Comparison of ENCODE assay signal across 10 cellular contexts in the genomic region with DNA sequence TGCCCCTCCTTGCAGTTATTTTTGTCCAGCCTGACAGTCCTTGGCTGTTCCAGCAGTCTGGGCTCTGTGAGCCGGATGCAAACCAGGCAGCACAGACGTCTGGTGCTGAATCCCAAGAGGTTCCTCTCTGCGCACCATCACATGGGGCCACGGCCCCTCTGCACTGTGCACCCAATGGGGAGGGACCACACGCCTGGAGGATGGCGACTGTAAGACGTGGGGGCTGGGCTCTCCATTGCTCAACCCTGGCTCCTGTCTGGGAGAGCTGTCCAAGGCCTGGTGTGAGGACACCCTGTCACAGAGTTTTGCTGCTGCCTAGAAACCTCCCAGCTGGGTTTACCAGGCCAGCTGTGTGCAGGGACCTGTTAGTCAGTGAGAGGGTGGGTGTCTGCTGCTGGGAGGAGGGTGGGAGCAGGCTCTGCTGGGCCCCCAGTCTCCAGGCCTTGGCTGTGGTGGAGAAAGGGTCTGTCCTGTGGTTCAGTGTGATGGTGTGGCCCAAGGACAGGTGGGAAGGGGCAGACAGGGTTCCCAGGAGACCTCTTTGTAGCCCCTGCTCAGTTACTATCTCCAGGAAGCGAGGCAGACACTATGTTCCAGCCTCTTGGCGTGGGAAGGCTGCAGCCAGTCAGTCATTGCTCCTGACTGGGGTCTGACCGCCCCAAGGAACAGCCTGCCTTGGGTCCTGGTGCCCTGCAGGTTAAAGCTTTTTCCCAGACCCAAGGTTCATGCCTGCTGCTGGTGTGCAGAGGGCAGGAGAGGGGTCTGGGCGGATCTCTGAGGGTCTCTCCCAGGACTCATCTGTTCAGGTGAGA. TPM values are rescaled to one million over a fixed set of nuclear protein-coding genes. Genes with fewer than 3 reads are reported as not detected.
A peak's percentile ranks its signal among the peaks of the same experiment; 100 is the strongest.
DNase-seq lines count a peak whose midpoint lies in the region; ATAC-seq and TF ChIP-seq lines count a peak whose summit lies in the region.
"Had no signal": no experiment of that assay in that cellular context is flagged by ENCODE, and none has a peak within 500 bp of the region (broad histone marks: within the 10 kb centered on the region; RNA-seq: fewer than 3 reads in every experiment).

No MANE protein-coding gene starts in this region.

- H3K36me3 Mint-ChIP-seq in CD8-positive, alpha-beta T cell, result no peaks in the 10 kb centered on the region

- DNase-seq in AG20443 (ENCODE audit: low spot score), result peak; percentile 76
- peak; percentile 17 for DNase-seq in astrocyte of the spinal cord (ENCODE audit: low read depth, low spot score)
- DNase-seq in right cardiac atrium, result peak; percentile 92 to 96 (median 95)
- DNase-seq in pons (ENCODE audit: low spot score), result peak; percentile 63
- DNase-seq in CD8-positive, alpha-beta T cell, result no peak
- no peak for DNase-seq in GM10248 (ENCODE audit: extremely low spot score)
- DNase-seq in NCI-H2081 treated with DMSO at 0.1 percent for 48 hours (lab: John Stamatoyannopoulos, UW), result no peak
- DNase-seq: activated T-cell treated with anti-CD3 and anti-CD28 coated beads for 4 hours had no signal

- intact Hi-C loops in right cardiac atrium (cut with DNase I), result no loop called here
- intact Hi-C loops in CD8-positive, alpha-beta T cell (cut with DNase I, micrococcal nuclease), result no loop called here

- POLR2A ChIA-PET in CD8-positive, alpha-beta T cell (lab: Charles Lee), result no interaction called here
- POLR2A ChIA-PET in GM10248 (lab: Yijun Ruan, JAX), result no interaction called here

- CTCF ChIA-PET in CD8-positive, alpha-beta T cell (lab: Charles Lee), result interaction anchor here (0.9 to 1.8 kb wide), 3 partner anchors 20 to 27 kb away, joined by 3 to 5 read pairs (median 3); no protein-coding TSS in a partner anchor
- CTCF ChIA-PET in GM10248 (lab: Yijun Ruan, JAX), result interaction anchor here (0.8 to 1.9 kb wide), 3 partner anchors 9 to 19 kb away, joined by 5 to 6 read pairs (median 5); no protein-coding TSS in a partner anchor

- no peak overlapping the region for H3K27ac Mint-ChIP-seq in CD8-positive, alpha-beta T cell
- H3K27ac Mint-ChIP-seq: T-helper 1 cell treated with Interleukin-12 subunit alpha and Interleukin-12 subunit beta and Interleukin-4 antibody, amounts not matched to agents 30 μg/mL and 1 μg/mL, for 36 hours had no signal

- no peak for TF ChIP-seq CTCF in astrocyte of the spinal cord (IDR thresholded peaks at IDR 0.05; ENCODE audit: low read depth, low read length)
- TF ChIP-seq CTCF in CD8-positive, alpha-beta T cell (IDR thresholded peaks at IDR 0.05), result no peak
- TF ChIP-seq CTCF in GM10248 (IDR thresholded peaks at IDR 0.05; ENCODE audit: control extremely low read depth, extremely low read depth, low read depth, missing control alignments), result no peak

- peaks cover 18% of the 10 kb centered on the region for H3K27me3 Mint-ChIP-seq in CD8-positive, alpha-beta T cell (ENCODE audit: low read depth)

- H3K9me3 ChIP-seq in right cardiac atrium (ENCODE audit: control insufficient read depth, low read length), result no peaks in the 10 kb centered on the region
- H3K9me3 ChIP-seq in CD8-positive, alpha-beta T cell (ENCODE audit: low read length), result no peaks in the 10 kb centered on the region

- ATAC-seq in right cardiac atrium, result peak; percentile 91 to 94
- ATAC-seq in CD8-positive, alpha-beta T cell, result no peak
- ATAC-seq in GM21515 (IDR thresholded peaks at IDR 0.05; ENCODE audit: unreplicated experiment), result no peak

- no peaks in the 10 kb centered on the region for H3K36me3 ChIP-seq in CD8-positive, alpha-beta T cell (ENCODE audit: insufficient read depth, low read length)

- peaks cover 20% of the 10 kb centered on the region for H3K4me1 ChIP-seq in right cardiac atrium (ENCODE audit: control insufficient read depth, insufficient read depth, low read length)
- H3K4me1 ChIP-seq in CD8-positive, alpha-beta T cell (ENCODE audit: insufficient read depth, low read length), result no peaks in the 10 kb centered on the region

- H3K4me3 Mint-ChIP-seq in CD8-positive, alpha-beta T cell, result no peak overlapping the region
- H3K4me3 Mint-ChIP-seq: T-helper 1 cell treated with Interleukin-12 subunit alpha and Interleukin-12 subunit beta and Interleukin-4 antibody, amounts not matched to agents 30 μg/mL and 1 μg/mL, for 36 hours had no signal

- peak overlapping the region; percentile 80 for H3K27ac ChIP-seq in right cardiac atrium (ENCODE audit: low read length)
- no peak overlapping the region for H3K27ac ChIP-seq in CD8-positive, alpha-beta T cell (ENCODE audit: low read depth, low read length)

- no peaks in the 10 kb centered on the region for H3K9me3 Mint-ChIP-seq in CD8-positive, alpha-beta T cell
- H3K9me3 Mint-ChIP-seq: T-helper 1 cell treated with Interleukin-12 subunit alpha and Interleukin-12 subunit beta and Interleukin-4 antibody, amounts not matched to agents 30 μg/mL and 1 μg/mL, for 36 hours had no signal

- H3K4me3 ChIP-seq in astrocyte of the spinal cord (ENCODE audit: low read depth, low read length), result no peak overlapping the region
- H3K4me3 ChIP-seq in right cardiac atrium (ENCODE audit: low read length), result no peak overlapping the region
- no peak overlapping the region for H3K4me3 ChIP-seq in CD8-positive, alpha-beta T cell (ENCODE audit: low read depth, low read length)

- 37% methylated on average over 11 of the region's 11 CpGs for WGBS in right cardiac atrium

- no peaks in the 10 kb centered on the region for H3K27me3 ChIP-seq in right cardiac atrium (ENCODE audit: control insufficient read depth, insufficient read depth)
- H3K27me3 ChIP-seq in CD8-positive, alpha-beta T cell (ENCODE audit: insufficient read depth, low read length), result no peaks in the 10 kb centered on the region

- in situ Hi-C loops in astrocyte of the spinal cord (cut with HindIII; ENCODE audit: low sequenced_read_pairs), result no loop called here

- no peaks in the 10 kb centered on the region for H3K4me1 Mint-ChIP-seq in CD8-positive, alpha-beta T cell (ENCODE audit: low read depth)

RNA-seq across cellular contexts. Expression of a gene that starts 13.8 kb away (rescaled TPM):
- 10 to 100 TPM; 25.9 to 50.5 (median 32.8) TPM for total RNA-seq in right cardiac atrium
- 22.6 TPM for polyA plus RNA-seq in right cardiac atrium
- total RNA-seq in CD8-positive, alpha-beta T cell, result not detected

RNA-seq across cellular contexts. Expression of a gene that starts 46.2 kb away (rescaled TPM):
- 10 to 100 TPM; 18.2 to 44.8 (median 41.3) TPM for total RNA-seq in right cardiac atrium
- polyA plus RNA-seq in right cardiac atrium, result 5.7 TPM
- under 1 TPM; 0.31 to 0.68 TPM for total RNA-seq in CD8-positive, alpha-beta T cell

RNA-seq across cellular contexts. Expression of a gene that starts 49.1 kb away (rescaled TPM):
- total RNA-seq in right cardiac atrium, result 100 to 1,000 TPM; 267 to 489 (median 336) TPM
- polyA plus RNA-seq in right cardiac atrium, result 154 TPM
- total RNA-seq in CD8-positive, alpha-beta T cell, result 100 to 1,000 TPM; 418 to 455 TPM

Comparison
In these comparisons a context has a peak if more than half of its experiments do, and no peak if none do; other contexts are left out.
1. DNase-seq: peak in AG20443 (single experiment), astrocyte of the spinal cord (single experiment), right cardiac atrium (3 of 3) and pons (single experiment); none in CD8-positive, alpha-beta T cell (0 of 7), GM10248 (single experiment) and NCI-H2081 treated with DMSO at 0.1 percent for 48 hours (single experiment).
2. ATAC-seq: peak in right cardiac atrium (2 of 2); none in CD8-positive, alpha-beta T cell (single experiment) and GM21515 (single experiment).
3. RNA of a gene that starts 13.8 kb away (total RNA-seq): 25.9 to 50.5 TPM in right cardiac atrium; not detected in CD8-positive, alpha-beta T cell; every median in the first group is over 10 times any median in the second.
4. RNA of a gene that starts 46.2 kb away (total RNA-seq): 18.2 to 44.8 TPM in right cardiac atrium; 0.31 to 0.68 TPM in CD8-positive, alpha-beta T cell; every median in the first group is over 10 times any median in the second.